In genomic region chr14:93269341-93270068, GRCh38 we compare ENCODE assay signal across 11 cellular contexts.
DNase-seq lines count a peak whose midpoint lies in the region; ATAC-seq and TF ChIP-seq lines count a peak whose summit lies in the region.
"Had no signal": no experiment of that assay in that cellular context is flagged by ENCODE, and none has a peak within 500 bp of the region (broad histone marks: within the 10 kb centered on the region; RNA-seq: fewer than 3 reads in every experiment).

No MANE protein-coding gene starts in this region.

- H3K9me3 ChIP-seq in heart left ventricle (no peaks in the 10 kb centered on the region), left ventricle myocardium inferior (replicated peaks) (no peaks in the 10 kb centered on the region), upper lobe of right lung (no peaks in the 10 kb centered on the region), stomach (no peaks in the 10 kb centered on the region)
- H3K9me3 ChIP-seq: testis had no signal

- no peak overlapping the region for H3K4me3 ChIP-seq in heart left ventricle
- no peak overlapping the region for H3K4me3 ChIP-seq in left ventricle myocardium inferior
- H3K4me3 ChIP-seq in upper lobe of right lung: no peak overlapping the region
- no peak overlapping the region for H3K4me3 ChIP-seq in stomach
- H3K4me3 ChIP-seq: testis had no signal

- no peak for TF ChIP-seq EP300 in stomach (IDR thresholded peaks at IDR 0.05)

- TF ChIP-seq CTCF in heart left ventricle (IDR thresholded peaks at IDR 0.05) (no peak), left ventricle myocardium inferior (IDR thresholded peaks at IDR 0.05; ENCODE audit: borderline replicate concordance) (no peak), upper lobe of right lung (IDR thresholded peaks at IDR 0.05) (no peak), stomach (IDR thresholded peaks at IDR 0.05) (no peak)

- intact Hi-C loops in heart left ventricle (cut with DNase I): no loop called here
- intact Hi-C loops in left ventricle myocardium inferior (cut with micrococcal nuclease): no loop called here
- intact Hi-C loops in upper lobe of right lung (cut with DNase I): no loop called here
- intact Hi-C loops in stomach (cut with DNase I; ENCODE audit: low total_unique reads): no loop called here

- H3K27me3 ChIP-seq in heart left ventricle (no peaks in the 10 kb centered on the region), left ventricle myocardium inferior (ENCODE audit: low read depth) (no peaks in the 10 kb centered on the region), upper lobe of right lung (no peaks in the 10 kb centered on the region), stomach (no peaks in the 10 kb centered on the region)
- H3K27me3 ChIP-seq: testis had no signal

- ATAC-seq in heart left ventricle (peak in 3 of 4 donors; percentile 64 to 72 (median 71)), upper lobe of right lung (peak; percentile 62), HG03469 (IDR thresholded peaks at IDR 0.05; ENCODE audit: unreplicated experiment) (no peak), GM18873 (IDR thresholded peaks at IDR 0.05; ENCODE audit: low FRiP score, unreplicated experiment) (no peak)

- WGBS in heart left ventricle, 4 donors: 70 to 86% (median 83%) methylated on average over 10 of the region's 10 CpGs
- 70 to 81% (median 79%) methylated on average over 10 of the region's 10 CpGs for WGBS in stomach, 5 donors

- H3K27ac ChIP-seq in heart left ventricle: no peak overlapping the region
- H3K27ac ChIP-seq in left ventricle myocardium inferior (replicated peaks): no peak overlapping the region
- no peak overlapping the region for H3K27ac ChIP-seq in upper lobe of right lung
- no peak overlapping the region for H3K27ac ChIP-seq in stomach
- H3K27ac ChIP-seq: testis had no signal

- TF ChIP-seq POLR2A in heart left ventricle (IDR thresholded peaks at IDR 0.05) (no peak), stomach (IDR thresholded peaks at IDR 0.05) (no peak)

- DNase-seq in heart left ventricle (no peak), left ventricle myocardium inferior (no peak), cerebellum (ENCODE audit: low spot score) (peak; percentile 18), kidney tubule cell (ENCODE audit: low spot score) (peak; percentile 83), upper lobe of right lung (no peak), stomach (no peak)
- DNase-seq: CD4-positive, CD25-positive, alpha-beta regulatory T cell; small intestine; testis had no signal

- H3K36me3 ChIP-seq in heart left ventricle: peaks cover 0 to 7% (median 0%) of the 10 kb centered on the region in 9 donors
- H3K36me3 ChIP-seq in left ventricle myocardium inferior: no peaks in the 10 kb centered on the region
- peaks cover 5% of the 10 kb centered on the region for H3K36me3 ChIP-seq in upper lobe of right lung
- H3K36me3 ChIP-seq in stomach: peaks cover 0 to 4% (median 3%) of the 10 kb centered on the region in 4 donors

- H3K4me1 ChIP-seq in heart left ventricle: peaks cover 0 to 27% (median 10%) of the 10 kb centered on the region in 12 donors
- peaks cover 22% of the 10 kb centered on the region for H3K4me1 ChIP-seq in left ventricle myocardium inferior
- no peaks in the 10 kb centered on the region for H3K4me1 ChIP-seq in upper lobe of right lung
- peaks cover 0 to 49% (median 23%) of the 10 kb centered on the region in 4 donors for H3K4me1 ChIP-seq in stomach
- H3K4me1 ChIP-seq: testis had no signal

Comparison
In these comparisons a context has a peak if more than half of its experiments do, and no peak if none do; other contexts are left out.
1. ATAC-seq: peak in heart left ventricle (3 of 4) and upper lobe of right lung (single experiment); none in HG03469 (single experiment) and GM18873 (single experiment).
2. DNase-seq: peak in cerebellum (single experiment) and kidney tubule cell (single experiment); none in heart left ventricle (0 of 5), left ventricle myocardium inferior (single experiment), upper lobe of right lung (single experiment) and stomach (single experiment).